29 cellular contexts compared by ENCODE assay signal in the genomic region with DNA sequence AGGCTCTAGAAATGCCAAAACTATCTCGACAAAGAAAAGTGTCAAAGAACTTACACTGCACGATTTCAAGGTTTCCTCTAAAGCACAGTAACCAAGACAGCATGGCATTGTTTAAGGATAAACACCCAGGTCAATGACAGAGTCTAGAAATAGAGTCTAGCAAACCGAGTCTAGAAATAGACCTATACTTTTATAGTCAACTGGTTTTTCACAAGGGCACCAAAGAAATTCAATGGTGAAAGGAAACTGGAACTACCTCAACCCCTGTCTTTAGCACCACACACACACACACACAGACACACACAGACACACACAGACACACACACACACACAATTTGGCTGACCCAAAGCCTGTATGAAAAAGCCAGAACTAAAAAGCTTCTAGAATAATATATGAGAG.
"Had no signal": no experiment of that assay in that cellular context is flagged by ENCODE, and none has a peak within 500 bp of the region (broad histone marks: within the 10 kb centered on the region; RNA-seq: fewer than 3 reads in every experiment).

No MANE protein-coding gene starts in this region.

- FAIRE-seq: RCC 7860 had no signal

- ATAC-seq: activated CD8-positive, alpha-beta memory T cell treated with anti-CD3 and anti-CD28 coated beads, Interleukin-2, amount 10 ng/mL, durations not matched to agents 7 days and 5 days; activated naive CD8-positive, alpha-beta T cell treated with anti-CD3 and anti-CD28 coated beads, Interleukin-2, amount 50 U/mL, for 24 hours had no signal

- H3K9me3 ChIP-seq: SK-N-SH had no signal

- H3K4me1 ChIP-seq: SJCRH30 had no signal

- H3K4me3 ChIP-seq: PC-9, SJCRH30 had no signal

- H3K36me3 ChIP-seq: brain microvascular endothelial cell, SJCRH30 had no signal

- H3K27ac ChIP-seq: brain microvascular endothelial cell, KMS-11, PC-9, RWPE1, SJCRH30 had no signal

- H3K4me2 ChIP-seq: KMS-11, PC-9, SK-N-SH had no signal

- DNase-seq: activated B cell treated with CpG ODN at 0.5 μM for 24 hours; activated CD4-positive, alpha-beta memory T cell treated with anti-CD3 and anti-CD28 coated beads, Interleukin-2, amount 10 ng/mL, durations not matched to agents 7 days and 5 days; activated CD4-positive, alpha-beta T cell treated with anti-CD3 and anti-CD28 coated beads for 1 hour; activated CD4-positive, alpha-beta T cell treated with anti-CD3 and anti-CD28 coated beads for 48 hours; activated CD8-positive, alpha-beta memory T cell treated with anti-CD3 and anti-CD28 coated beads for 24 hours; activated CD8-positive, alpha-beta memory T cell treated with anti-CD3 and anti-CD28 coated beads, Interleukin-2, amount 10 ng/mL, durations not matched to agents 7 days and 5 days; activated CD8-positive, alpha-beta memory T cell treated with anti-CD3 and anti-CD28 coated beads, Interleukin-2, amount 50 U/mL, for 48 hours; activated effector memory CD4-positive, alpha-beta T cell treated with Interleukin-2 at 50 U/mL for 16 hours; activated naive CD4-positive, alpha-beta T cell treated with anti-CD3 and anti-CD28 coated beads, Interleukin-2, amount 10 ng/mL, durations not matched to agents 7 days and 5 days; activated naive CD8-positive, alpha-beta T cell treated with anti-CD3 and anti-CD28 coated beads, Interleukin-2, amount 50 U/mL, for 24 hours; activated T-cell treated with anti-CD3 and anti-CD28 coated beads, Interleukin-2, amount 50 U/mL, for 48 hours; anterior cingulate cortex; brain microvascular endothelial cell; NCI-H1105 treated with DMSO at 0.1 percent for 48 hours; NCI-H1436; NCI-H1694; NCI-H1930; NCI-H2081 treated with DMSO at 0.1 percent for 48 hours; NCI-H226; NCI-H446 treated with DMSO at 0.1 percent for 48 hours; NCI-H524 treated with DMSO at 0.1 percent for 48 hours; NK-92 treated with Interleukin-12 subunit alpha and Interleukin-12 subunit beta, amount 100 ng/mL, for 24 hours; PC-9; SHP77; SJCRH30; SK-N-SH had no signal

- H3K9me2 ChIP-seq: SK-N-SH had no signal

- H2AFZ ChIP-seq: PC-9 had no signal

- H3K9ac ChIP-seq: KMS-11, SK-N-SH had no signal

- H3K27me3 ChIP-seq: brain microvascular endothelial cell, SJCRH30 had no signal
